In the genomic region with DNA sequence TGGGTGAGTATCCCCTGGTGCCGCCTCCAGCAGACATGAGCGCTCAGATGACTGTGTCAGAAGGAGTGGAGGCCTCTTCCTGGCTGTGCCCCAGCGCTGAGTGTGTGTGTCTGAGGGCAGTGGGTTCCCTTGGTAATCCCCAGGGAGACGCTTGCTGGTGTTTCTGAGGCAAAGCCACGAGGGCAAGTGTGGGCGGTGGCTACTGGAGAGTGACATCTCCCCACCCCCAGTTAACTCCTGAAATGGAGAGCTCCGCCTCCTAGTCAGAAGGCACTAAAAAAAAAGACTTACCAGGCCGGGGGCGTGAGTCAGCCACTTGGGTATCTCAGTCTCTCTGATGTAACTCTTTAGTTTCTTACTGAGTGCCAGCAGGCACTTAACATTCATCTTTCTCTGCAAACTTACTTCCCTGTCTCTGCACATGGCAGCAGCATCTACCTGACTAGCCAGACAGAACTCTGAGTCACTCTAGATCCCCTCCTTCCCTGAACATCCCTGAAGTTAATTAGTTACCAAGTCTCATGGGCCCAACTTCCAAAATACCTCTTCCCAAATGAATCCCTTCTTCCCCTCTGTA, we compare ENCODE assay signal across 8 cellular contexts. TPM values are rescaled to one million over a fixed set of nuclear protein-coding genes. Genes with fewer than 3 reads are reported as not detected.
DNase-seq lines count a peak whose midpoint lies in the region; ATAC-seq lines count a peak whose summit lies in the region.

No MANE protein-coding gene starts in this region.

- H3K4me1 Mint-ChIP-seq in effector memory CD8-positive, alpha-beta T cell (ENCODE audit: low read depth in 2 of 2) = peaks cover 30 to 38% of the 10 kb centered on the region in 2 donors
- peaks cover 31 to 42% (median 39%) of the 10 kb centered on the region in 3 donors for H3K4me1 Mint-ChIP-seq in naive B cell
- H3K4me1 Mint-ChIP-seq in stimulated activated naive CD8-positive, alpha-beta T cell treated with anti-CD3 and anti-CD28 coated beads, Interleukin-15, amount 100 ng/mL, for 72 hours = peaks cover 87% of the 10 kb centered on the region

- DNase-seq in NCI-H2171 (lab: John Stamatoyannopoulos, UW) (peak; percentile 52), naive B cell (peak; percentile 81), cerebellum (ENCODE audit: low spot score) (no peak)
- DNase-seq in activated CD4-positive, alpha-beta T cell treated with anti-CD3 and anti-CD28 coated beads, Interleukin-2, amount 50 U/mL, for 4 hours = peak; percentile 63 to 71
- peak in 2 of 3 experiments; percentile 33 to 37 for DNase-seq in effector memory CD8-positive, alpha-beta T cell
- DNase-seq in stimulated activated naive CD8-positive, alpha-beta T cell treated with anti-CD3 and anti-CD28 coated beads, Interleukin-15, amount 100 ng/mL, for 72 hours = peak; percentile 86 to 98

- peak overlapping the region; percentile 33 to 58 for H3K4me3 Mint-ChIP-seq in effector memory CD8-positive, alpha-beta T cell
- peak overlapping the region; percentile 0 to 84 (median 64) for H3K4me3 Mint-ChIP-seq in naive B cell
- H3K4me3 Mint-ChIP-seq in stimulated activated naive CD8-positive, alpha-beta T cell treated with anti-CD3 and anti-CD28 coated beads, Interleukin-15, amount 100 ng/mL, for 72 hours = peak overlapping the region; percentile 68 to 88

- ATAC-seq in GM18517 (IDR thresholded peaks at IDR 0.05; ENCODE audit: unreplicated experiment) (peak; percentile 93), HG02759 (IDR thresholded peaks at IDR 0.05; ENCODE audit: unreplicated experiment) (peak; percentile 93), naive B cell (ENCODE audit: low read depth in 2 of 2) (peak; percentile 93 to 95)
- ATAC-seq in effector memory CD8-positive, alpha-beta T cell (replicated peaks) = peak; percentile 82
- ATAC-seq in stimulated activated naive CD8-positive, alpha-beta T cell treated with anti-CD3 and anti-CD28 coated beads, Interleukin-15, amount 100 ng/mL, for 72 hours = peak; percentile 95

- no peaks in the 10 kb centered on the region for H3K9me3 Mint-ChIP-seq in effector memory CD8-positive, alpha-beta T cell
- H3K9me3 Mint-ChIP-seq in naive B cell = no peaks in the 10 kb centered on the region
- H3K9me3 Mint-ChIP-seq in stimulated activated naive CD8-positive, alpha-beta T cell treated with anti-CD3 and anti-CD28 coated beads, Interleukin-15, amount 100 ng/mL, for 72 hours = no peaks in the 10 kb centered on the region

- peak overlapping the region; percentile 85 to 87 for H3K27ac Mint-ChIP-seq in effector memory CD8-positive, alpha-beta T cell
- H3K27ac Mint-ChIP-seq in naive B cell = peak overlapping the region; percentile 85 to 97 (median 93)
- peak overlapping the region; percentile 98 to 99 for H3K27ac Mint-ChIP-seq in stimulated activated naive CD8-positive, alpha-beta T cell treated with anti-CD3 and anti-CD28 coated beads, Interleukin-15, amount 100 ng/mL, for 72 hours

- H3K27me3 Mint-ChIP-seq in effector memory CD8-positive, alpha-beta T cell = no peaks in the 10 kb centered on the region
- no peaks in the 10 kb centered on the region for H3K27me3 Mint-ChIP-seq in naive B cell
- no peaks in the 10 kb centered on the region for H3K27me3 Mint-ChIP-seq in stimulated activated naive CD8-positive, alpha-beta T cell treated with anti-CD3 and anti-CD28 coated beads, Interleukin-15, amount 100 ng/mL, for 72 hours

- peaks cover 99% of the 10 kb centered on the region for H3K36me3 Mint-ChIP-seq in effector memory CD8-positive, alpha-beta T cell (ENCODE audit: insufficient read depth)
- H3K36me3 Mint-ChIP-seq in naive B cell = peaks cover 22 to 30% of the 10 kb centered on the region in 2 donors

RNA-seq across cellular contexts. Expression of gene ORM2, which starts 19.3 kb away (rescaled TPM):
- not detected for polyA plus RNA-seq in naive B cell (ENCODE audit: low read depth in 6 of 6)
- not detected for total RNA-seq in cerebellum

RNA-seq across cellular contexts. Expression of gene ORM1, which starts 26.1 kb away (rescaled TPM):
- polyA plus RNA-seq in naive B cell (ENCODE audit: low read depth in 6 of 6) = not detected
- total RNA-seq in cerebellum = not detected

RNA-seq across cellular contexts. Expression of gene AKNA, which starts 38.8 kb away (rescaled TPM):
- polyA plus RNA-seq in naive B cell (ENCODE audit: low read depth in 6 of 6) = 10 to 100 TPM in 5 of 6 donors, under 1 TPM in 1; 0.78 to 34.1 (median 13.7) TPM
- 10.6 TPM for total RNA-seq in cerebellum
